21 cellular contexts compared by ENCODE assay signal in genomic region chr12:46084666-46085631, GRCh38.
"Had no signal": no experiment of that assay in that cellular context is flagged by ENCODE, and none has a peak within 500 bp of the region (broad histone marks: within the 10 kb centered on the region; RNA-seq: fewer than 3 reads in every experiment).

No MANE protein-coding gene starts in this region.

- DNase-seq: activated CD4-positive, alpha-beta memory T cell treated with anti-CD3 and anti-CD28 coated beads for 36 hours; activated CD4-positive, alpha-beta T cell treated with anti-CD3 and anti-CD28 coated beads for 4 hours; activated CD4-positive, CD25-positive, alpha-beta regulatory T cell; activated effector memory CD4-positive, alpha-beta T cell treated with anti-CD3 and anti-CD28 coated beads, Interleukin-2, amount 50 U/mL, for 16 hours; activated naive CD4-positive, alpha-beta T cell treated with anti-CD3 and anti-CD28 coated beads, Interleukin-2, amount 10 ng/mL, durations not matched to agents 7 days and 5 days; activated T-cell treated with anti-CD3 and anti-CD28 coated beads, Interleukin-2, amount 50 U/mL, for 72 hours; cortex of kidney; endodermal cell; left lung; naive thymus-derived CD8-positive, alpha-beta T cell; posterior cingulate gyrus; sigmoid colon; stimulated activated CD4-positive, alpha-beta T cell treated with anti-CD3 and anti-CD28 coated beads, Interleukin-15, amount 100 ng/mL, for 24 hours; stimulated activated CD8-positive, alpha-beta memory T cell treated with anti-CD3 and anti-CD28 coated beads, Interleukin-4, amount 100 ng/mL, for 48 hours; stimulated activated naive B cell treated with anti-CD40 and anti-IgM and Interleukin-4, amounts not matched to agents 10 μg/mL and 1 μg/mL and 100 μg/mL, for 72 hours; transverse colon; uterus had no signal

- H3K4me3 ChIP-seq: cardiac muscle cell, left lung, lung, neural progenitor cell, sigmoid colon, smooth muscle cell, transverse colon, uterus had no signal

- ATAC-seq: activated T-cell treated with anti-CD3 and anti-CD28 coated beads, Interleukin-2, amount 50 U/mL, for 72 hours; left lung; naive thymus-derived CD8-positive, alpha-beta T cell; stimulated activated naive B cell treated with anti-CD40 and anti-IgM and Interleukin-4, amounts not matched to agents 10 μg/mL and 1 μg/mL and 100 μg/mL, for 72 hours had no signal
